In genomic region chr9:74696520-74696919, GRCh38 we compare ENCODE assay signal across 1 cellular context.
TF ChIP-seq lines count a peak whose summit lies in the region.

No MANE protein-coding gene starts in this region.

TF ChIP-seq in GM23338, 12 proteins besides CTCF, POLR2A, EP300 and RAD21 (continued from another document):
- no peak for TF ChIP-seq ZNF331 (CRISPR knock-in tag; IDR thresholded peaks at IDR 0.05; ENCODE audit: low read depth)
